Comparison of ENCODE assay signal across 12 cellular contexts in genomic region chr10:24240001-24240751, GRCh38. TPM values are rescaled to one million over a fixed set of nuclear protein-coding genes. Genes with fewer than 3 reads are reported as not detected.
DNase-seq lines count a peak whose midpoint lies in the region; ATAC-seq and TF ChIP-seq lines count a peak whose summit lies in the region.
"Had no signal": no experiment of that assay in that cellular context is flagged by ENCODE, and none has a peak within 500 bp of the region (broad histone marks: within the 10 kb centered on the region; RNA-seq: fewer than 3 reads in every experiment).

No MANE protein-coding gene starts in this region.

- no peak overlapping the region for H3K27ac ChIP-seq in SJCRH30
- H3K27ac ChIP-seq: ovary had no signal

- peaks cover 6% of the 10 kb centered on the region for H3K36me3 ChIP-seq in SJCRH30
- H3K36me3 ChIP-seq: ovary had no signal

- ATAC-seq in GM19463 (IDR thresholded peaks at IDR 0.05; ENCODE audit: unreplicated experiment) (no peak), GM19023 (IDR thresholded peaks at IDR 0.05; ENCODE audit: unreplicated experiment) (no peak), GM21825 (IDR thresholded peaks at IDR 0.05; ENCODE audit: unreplicated experiment) (no peak)

- no peaks in the 10 kb centered on the region; the same call in 1 of the 2 replicates for H3K4me1 ChIP-seq in SJCRH30

- no peaks in the 10 kb centered on the region for H3K9me3 Mint-ChIP-seq in progenitor cell of endocrine pancreas (ENCODE audit: low read depth)

- peak overlapping the region; percentile 84 for H3K4me3 Mint-ChIP-seq in progenitor cell of endocrine pancreas (ENCODE audit: low read depth)

- H3K4me1 Mint-ChIP-seq in progenitor cell of endocrine pancreas (ENCODE audit: low read depth), result peaks cover 60% of the 10 kb centered on the region

- DNase-seq in COLO829 (ENCODE audit: low spot score), result peak; percentile 11
- peak; percentile 15 to 37 for DNase-seq in SJCRH30
- DNase-seq in fibroblast of the aortic adventitia (ENCODE audit: low read depth), result peak; percentile 62
- DNase-seq in progenitor cell of endocrine pancreas (ENCODE audit: low spot score, unreplicated experiment), result no peak
- DNase-seq in 8988T, result no peak
- DNase-seq: AML-193, NCI-H1417 treated with DMSO at 0.1 percent for 48 hours, ovary, T-helper 2 cell had no signal

- no peak for TF ChIP-seq CTCF in fibroblast of the aortic adventitia (IDR thresholded peaks at IDR 0.05; ENCODE audit: insufficient read depth, low read length)
- no peak for TF ChIP-seq CTCF in progenitor cell of endocrine pancreas (IDR thresholded peaks at IDR 0.05; ENCODE audit: unreplicated experiment)

- peak overlapping the region; percentile 98 for H3K27ac Mint-ChIP-seq in progenitor cell of endocrine pancreas

- H3K4me3 ChIP-seq in SJCRH30 (no peak overlapping the region), fibroblast of the aortic adventitia (ENCODE audit: low read depth, low read length) (no peak overlapping the region)
- H3K4me3 ChIP-seq: ovary had no signal

- peaks cover 3% of the 10 kb centered on the region for H3K36me3 Mint-ChIP-seq in progenitor cell of endocrine pancreas (ENCODE audit: insufficient read depth)

- no peaks in the 10 kb centered on the region for H3K9me3 ChIP-seq in SJCRH30 (replicated peaks)
- H3K9me3 ChIP-seq: ovary had no signal

- no peaks in the 10 kb centered on the region for H3K27me3 ChIP-seq in SJCRH30
- H3K27me3 ChIP-seq: ovary had no signal

- H3K27me3 Mint-ChIP-seq in progenitor cell of endocrine pancreas, result no peaks in the 10 kb centered on the region

RNA-seq across cellular contexts. Expression of gene KIAA1217, which starts 31.2 kb away (rescaled TPM):
- 29.7 and 30.6 TPM in 2 replicates for total RNA-seq in SJCRH30 (2014; rRNA removed; shearing (Covaris generic))
- 3.6 and 12.5 TPM in 2 replicates for total RNA-seq in fibroblast of the aortic adventitia (ENCODE audit: low replicate concordance)
- total RNA-seq in progenitor cell of endocrine pancreas, result 117 and 121 TPM in 2 replicates

Comparison
In these comparisons a context has a peak if more than half of its experiments do, and no peak if none do; other contexts are left out.
1. DNase-seq: peak in COLO829 (single experiment), SJCRH30 (2 of 2) and fibroblast of the aortic adventitia (single experiment); none in progenitor cell of endocrine pancreas (single experiment) and 8988T (single experiment).